Comparison of ENCODE assay signal across 8 cellular contexts in genomic region chr3:44509393-44509921, GRCh38. TPM values are rescaled to one million over a fixed set of nuclear protein-coding genes. Genes with fewer than 3 reads are reported as not detected.
DNase-seq lines count a peak whose midpoint lies in the region; ATAC-seq and TF ChIP-seq lines count a peak whose summit lies in the region.

No MANE protein-coding gene starts in this region.

- H3K4me3 ChIP-seq in epithelial cell of esophagus (ENCODE audit: low read length) = peak overlapping the region; percentile 87

- CTCF ChIA-PET in activated CD8-positive, alpha-beta memory T cell treated with anti-CD3 and anti-CD28 coated beads, Interleukin-2, amount 10 ng/mL, durations not matched to agents 7 days and 5 days (lab: Charles Lee) = no interaction called here

- peaks cover 25% of the 10 kb centered on the region for H3K36me3 Mint-ChIP-seq in activated CD8-positive, alpha-beta memory T cell treated with anti-CD3 and anti-CD28 coated beads, Interleukin-2, amount 10 ng/mL, durations not matched to agents 7 days and 5 days
- H3K36me3 Mint-ChIP-seq in nephron progenitor cell (ENCODE audit: low read depth) = peaks cover 44% of the 10 kb centered on the region

- peak overlapping the region; percentile 81 for H3K4me3 Mint-ChIP-seq in activated CD8-positive, alpha-beta memory T cell treated with anti-CD3 and anti-CD28 coated beads, Interleukin-2, amount 10 ng/mL, durations not matched to agents 7 days and 5 days
- H3K4me3 Mint-ChIP-seq in nephron progenitor cell = peak overlapping the region; percentile 97

- no peak for TF ChIP-seq CTCF in epithelial cell of esophagus (IDR thresholded peaks at IDR 0.05; ENCODE audit: insufficient read depth, low read depth, low read length, missing control alignments)
- TF ChIP-seq CTCF in nephron progenitor cell (IDR thresholded peaks at IDR 0.05) = no peak

- peaks cover 23% of the 10 kb centered on the region for H3K4me1 Mint-ChIP-seq in activated CD8-positive, alpha-beta memory T cell treated with anti-CD3 and anti-CD28 coated beads, Interleukin-2, amount 10 ng/mL, durations not matched to agents 7 days and 5 days
- H3K4me1 Mint-ChIP-seq in nephron progenitor cell = peaks cover 44% of the 10 kb centered on the region

- no peaks in the 10 kb centered on the region for H3K27me3 Mint-ChIP-seq in activated CD8-positive, alpha-beta memory T cell treated with anti-CD3 and anti-CD28 coated beads, Interleukin-2, amount 10 ng/mL, durations not matched to agents 7 days and 5 days
- H3K27me3 Mint-ChIP-seq in nephron progenitor cell (ENCODE audit: low read depth, poor library complexity) = peaks cover 5% of the 10 kb centered on the region

- no peak for DNase-seq in activated CD8-positive, alpha-beta memory T cell treated with anti-CD3 and anti-CD28 coated beads, Interleukin-2, amount 10 ng/mL, durations not matched to agents 7 days and 5 days
- DNase-seq in activated CD8-positive, alpha-beta memory T cell treated with anti-CD3 and anti-CD28 coated beads for 24 hours = no peak
- peak; percentile 17 for DNase-seq in RPMI7951 (ENCODE audit: low read depth)
- no peak for DNase-seq in epithelial cell of esophagus (ENCODE audit: low read depth)
- no peak for DNase-seq in nephron progenitor cell
- DNase-seq in NCI-H510A treated with DMSO at 0.1 percent for 48 hours (lab: John Stamatoyannopoulos, UW) = no peak
- no peak for DNase-seq in NCI-H2029 (lab: John Stamatoyannopoulos, UW)

- H3K27ac Mint-ChIP-seq in activated CD8-positive, alpha-beta memory T cell treated with anti-CD3 and anti-CD28 coated beads, Interleukin-2, amount 10 ng/mL, durations not matched to agents 7 days and 5 days = peak overlapping the region; percentile 89
- no peak overlapping the region for H3K27ac Mint-ChIP-seq in nephron progenitor cell

- H3K9me3 Mint-ChIP-seq in activated CD8-positive, alpha-beta memory T cell treated with anti-CD3 and anti-CD28 coated beads, Interleukin-2, amount 10 ng/mL, durations not matched to agents 7 days and 5 days (ENCODE audit: low read depth) = peaks cover 14% of the 10 kb centered on the region
- H3K9me3 Mint-ChIP-seq in nephron progenitor cell = peaks cover 43% of the 10 kb centered on the region

- peak; percentile 13 for ATAC-seq in activated CD8-positive, alpha-beta memory T cell treated with anti-CD3 and anti-CD28 coated beads, Interleukin-2, amount 10 ng/mL, durations not matched to agents 7 days and 5 days
- ATAC-seq in HG02588 (IDR thresholded peaks at IDR 0.05; ENCODE audit: unreplicated experiment) = no peak

RNA-seq across cellular contexts. Expression of gene ZNF445, which starts 32.0 kb away (rescaled TPM):
- 10 to 100 TPM; 17.9 to 24.0 TPM for total RNA-seq in activated CD8-positive, alpha-beta memory T cell treated with anti-CD3 and anti-CD28 coated beads, Interleukin-2, amount 10 ng/mL, durations not matched to agents 7 days and 5 days
- 3.7 and 4.1 TPM in 2 replicates for total RNA-seq in RPMI7951 (2014; rRNA removed; shearing (Covaris generic))

RNA-seq across cellular contexts. Expression of gene ZKSCAN7, which starts 45.5 kb away (rescaled TPM):
- 1 to 10 TPM; 1.9 to 2.4 TPM for total RNA-seq in activated CD8-positive, alpha-beta memory T cell treated with anti-CD3 and anti-CD28 coated beads, Interleukin-2, amount 10 ng/mL, durations not matched to agents 7 days and 5 days
- total RNA-seq in RPMI7951 (2014; rRNA removed; shearing (Covaris generic)) = 3.6 and 5.8 TPM in 2 replicates
